11 cellular contexts compared by ENCODE assay signal in the genomic region with DNA sequence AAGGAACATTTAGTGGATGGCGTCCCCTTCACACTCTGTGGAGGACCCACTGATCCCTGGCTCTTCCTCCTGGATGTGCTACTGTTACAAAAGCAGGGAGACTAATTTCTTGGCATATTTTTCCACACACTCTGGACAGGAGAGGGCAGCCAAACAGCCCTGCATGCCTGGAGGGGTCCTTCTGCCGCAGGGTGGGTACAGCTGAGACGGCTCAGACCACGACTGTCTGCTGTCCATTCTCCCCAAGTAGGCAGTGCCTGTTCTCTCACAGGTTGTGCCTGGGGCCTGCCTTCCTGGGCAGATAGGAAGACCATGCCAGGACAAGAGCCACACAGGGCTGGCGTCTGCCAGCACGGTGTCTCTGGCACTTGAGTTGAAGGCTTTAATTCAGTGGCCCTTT.
"Had no signal": no experiment of that assay in that cellular context is flagged by ENCODE, and none has a peak within 500 bp of the region (broad histone marks: within the 10 kb centered on the region; RNA-seq: fewer than 3 reads in every experiment).

No MANE protein-coding gene starts in this region.

- DNase-seq: activated CD4-positive, alpha-beta T cell treated with anti-CD3 and anti-CD28 coated beads, Interleukin-2, amount 10 ng/mL, durations not matched to agents 7 days and 5 days; activated CD4-positive, CD25-positive, alpha-beta regulatory T cell; activated CD8-positive, alpha-beta memory T cell treated with anti-CD3 and anti-CD28 coated beads for 24 hours; activated naive CD4-positive, alpha-beta T cell treated with Interleukin-2 at 50 U/mL for 16 hours; activated naive CD8-positive, alpha-beta T cell treated with anti-CD3 and anti-CD28 coated beads, Interleukin-2, amount 50 U/mL, for 24 hours; effector memory CD4-positive, alpha-beta T cell; gastrocnemius medialis; left ventricle myocardium superior had no signal

- H3K27ac ChIP-seq: gastrocnemius medialis, skin epidermis, upper lobe of left lung had no signal

- H3K27me3 Mint-ChIP-seq: activated CD4-positive, alpha-beta T cell treated with anti-CD3 and anti-CD28 coated beads, Interleukin-2, amount 10 ng/mL, durations not matched to agents 7 days and 5 days; activated naive CD8-positive, alpha-beta T cell treated with anti-CD3 and anti-CD28 coated beads, Interleukin-2, amount 50 U/mL, for 24 hours had no signal

- H3K4me1 Mint-ChIP-seq: activated CD4-positive, alpha-beta T cell treated with anti-CD3 and anti-CD28 coated beads, Interleukin-2, amount 10 ng/mL, durations not matched to agents 7 days and 5 days; activated naive CD8-positive, alpha-beta T cell treated with anti-CD3 and anti-CD28 coated beads, Interleukin-2, amount 50 U/mL, for 24 hours had no signal

- H3K27ac Mint-ChIP-seq: activated CD4-positive, alpha-beta T cell treated with anti-CD3 and anti-CD28 coated beads, Interleukin-2, amount 10 ng/mL, durations not matched to agents 7 days and 5 days; activated naive CD8-positive, alpha-beta T cell treated with anti-CD3 and anti-CD28 coated beads, Interleukin-2, amount 50 U/mL, for 24 hours; T-helper 1 cell treated with Interleukin-12 subunit alpha and Interleukin-12 subunit beta and Interleukin-4 antibody, amounts not matched to agents 30 μg/mL and 1 μg/mL, for 36 hours had no signal

- H3K4me3 ChIP-seq: gastrocnemius medialis, skin epidermis, upper lobe of left lung had no signal

- H3K4me1 ChIP-seq: gastrocnemius medialis, upper lobe of left lung had no signal

- ATAC-seq: activated naive CD8-positive, alpha-beta T cell treated with anti-CD3 and anti-CD28 coated beads, Interleukin-2, amount 50 U/mL, for 24 hours; gastrocnemius medialis; left ventricle myocardium superior had no signal

- H3K4me3 Mint-ChIP-seq: activated CD4-positive, alpha-beta T cell treated with anti-CD3 and anti-CD28 coated beads, Interleukin-2, amount 10 ng/mL, durations not matched to agents 7 days and 5 days; activated naive CD8-positive, alpha-beta T cell treated with anti-CD3 and anti-CD28 coated beads, Interleukin-2, amount 50 U/mL, for 24 hours; T-helper 1 cell treated with Interleukin-12 subunit alpha and Interleukin-12 subunit beta and Interleukin-4 antibody, amounts not matched to agents 30 μg/mL and 1 μg/mL, for 36 hours had no signal

- H3K9me3 ChIP-seq: gastrocnemius medialis, upper lobe of left lung had no signal

- H3K9me3 Mint-ChIP-seq: activated CD4-positive, alpha-beta T cell treated with anti-CD3 and anti-CD28 coated beads, Interleukin-2, amount 10 ng/mL, durations not matched to agents 7 days and 5 days; activated naive CD8-positive, alpha-beta T cell treated with anti-CD3 and anti-CD28 coated beads, Interleukin-2, amount 50 U/mL, for 24 hours; T-helper 1 cell treated with Interleukin-12 subunit alpha and Interleukin-12 subunit beta and Interleukin-4 antibody, amounts not matched to agents 30 μg/mL and 1 μg/mL, for 36 hours had no signal

- H3K27me3 ChIP-seq: gastrocnemius medialis, upper lobe of left lung had no signal

- H3K36me3 ChIP-seq: gastrocnemius medialis, upper lobe of left lung had no signal
